ENCODE assay signal across 1 cellular context in the genomic region with DNA sequence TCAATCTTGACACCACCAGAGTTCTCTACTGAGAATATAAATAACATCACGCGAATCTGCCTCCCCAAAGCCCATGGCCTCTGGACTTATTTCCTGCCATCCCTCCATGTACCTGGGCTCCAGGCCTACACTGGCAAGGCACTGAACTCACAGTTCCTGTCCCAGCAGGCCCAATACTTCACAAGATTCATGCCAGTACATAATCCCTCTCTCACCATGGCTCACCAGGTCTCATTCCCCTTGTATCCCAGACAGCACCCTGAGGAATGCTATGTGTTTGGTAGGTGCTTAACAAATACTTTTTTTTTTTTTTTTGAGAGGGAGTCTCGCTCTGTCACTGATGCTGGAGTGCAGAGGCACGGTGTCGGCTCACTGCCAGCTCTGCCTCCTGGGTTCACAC.
TF ChIP-seq lines count a peak whose summit lies in the region.

No MANE protein-coding gene starts in this region.

TF ChIP-seq in HepG2, 621 proteins besides CTCF, POLR2A, EP300 and RAD21:
- TF ChIP-seq HOXA9 (CRISPR knock-in tag; IDR thresholded peaks at IDR 0.05; ENCODE audit: borderline replicate concordance) (0 out of 2 replicates have a peak, but pooled peaks have one; percentile 36), NRL (CRISPR knock-in tag; IDR thresholded peaks at IDR 0.05; ENCODE audit: borderline replicate concordance) (no peak)
TF ChIP-seq in HepG2: peak in this region for 1.
